8 cellular contexts compared by ENCODE assay signal in the genomic region with DNA sequence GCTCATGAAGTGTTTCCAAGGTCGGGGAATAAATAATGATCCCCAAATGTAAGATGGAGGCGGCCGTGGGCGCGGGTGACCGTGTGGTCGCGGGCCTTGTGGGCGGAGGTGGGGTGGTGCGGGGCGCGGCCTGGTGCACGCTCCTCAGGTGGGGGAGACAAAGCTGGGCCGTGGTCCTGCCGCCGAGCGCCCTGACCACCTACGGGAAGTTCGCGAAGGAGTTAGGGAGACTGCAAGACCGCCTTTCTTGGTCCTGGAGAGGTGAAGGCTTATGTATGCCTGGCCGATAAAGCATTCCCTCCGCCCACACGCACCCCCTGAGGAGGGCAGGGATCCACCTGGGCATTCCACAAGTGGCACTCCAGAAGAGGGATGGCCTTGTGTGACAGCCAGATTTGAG. TPM values are rescaled to one million over a fixed set of nuclear protein-coding genes. Genes with fewer than 3 reads are reported as not detected.
DNase-seq lines count a peak whose midpoint lies in the region; ATAC-seq lines count a peak whose summit lies in the region.

No MANE protein-coding gene starts in this region.

- H3K27me3 ChIP-seq in iPS-18a (ENCODE audit: control insufficient read depth, insufficient read depth, low read length), result peaks cover 38% of the 10 kb centered on the region

- no peak overlapping the region for H3K9ac ChIP-seq in iPS-18a (ENCODE audit: low read length)

- peak overlapping the region; percentile 80 for H3K4me3 ChIP-seq in iPS-18a (ENCODE audit: low read length)

- no peak for ATAC-seq in stimulated activated naive B cell treated with anti-CD40 and anti-IgM and Interleukin-4, amounts not matched to agents 10 μg/mL and 1 μg/mL and 100 μg/mL, for 72 hours (replicated peaks)
- ATAC-seq in HG02678 (IDR thresholded peaks at IDR 0.05; ENCODE audit: unreplicated experiment) (no peak), GM21786 (IDR thresholded peaks at IDR 0.05; ENCODE audit: unreplicated experiment) (no peak)

- DNase-seq in NCI-H187 (lab: John Stamatoyannopoulos, UW) (peak; percentile 37 to 43), NCI-H187 treated with DMSO at 0.1 percent for 48 hours (lab: John Stamatoyannopoulos, UW) (no peak), AML-193 (lab: John Stamatoyannopoulos, UW) (no peak)
- no peak for DNase-seq in activated CD4-positive, alpha-beta memory T cell treated with anti-CD3 and anti-CD28 coated beads, Interleukin-2, amount 10 ng/mL, durations not matched to agents 7 days and 5 days
- no peak for DNase-seq in stimulated activated naive B cell treated with anti-CD40 and anti-IgM and Interleukin-4, amounts not matched to agents 10 μg/mL and 1 μg/mL and 100 μg/mL, for 72 hours

- no peaks in the 10 kb centered on the region for H3K9me3 ChIP-seq in iPS-18a (ENCODE audit: control insufficient read depth, low read depth, low read length)

- H3K27ac ChIP-seq in iPS-18a (ENCODE audit: low read length), result no peak overlapping the region

- peaks cover 8% of the 10 kb centered on the region for H3K4me1 Mint-ChIP-seq in activated CD4-positive, alpha-beta memory T cell treated with anti-CD3 and anti-CD28 coated beads, Interleukin-2, amount 10 ng/mL, durations not matched to agents 7 days and 5 days
- peaks cover 6 to 14% of the 10 kb centered on the region in 2 donors for H3K4me1 Mint-ChIP-seq in stimulated activated naive B cell treated with anti-CD40 and anti-IgM and Interleukin-4, amounts not matched to agents 10 μg/mL and 1 μg/mL and 100 μg/mL, for 72 hours

- H3K36me3 ChIP-seq in iPS-18a (ENCODE audit: control insufficient read depth, low read depth, low read length), result no peaks in the 10 kb centered on the region

- POLR2A ChIA-PET in activated CD4-positive, alpha-beta memory T cell treated with anti-CD3 and anti-CD28 coated beads, Interleukin-2, amount 10 ng/mL, durations not matched to agents 7 days and 5 days (lab: Charles Lee), result no interaction called here

- CTCF ChIA-PET in activated CD4-positive, alpha-beta memory T cell treated with anti-CD3 and anti-CD28 coated beads, Interleukin-2, amount 10 ng/mL, durations not matched to agents 7 days and 5 days (lab: Charles Lee), result no interaction called here

- H3K4me3 Mint-ChIP-seq in activated CD4-positive, alpha-beta memory T cell treated with anti-CD3 and anti-CD28 coated beads, Interleukin-2, amount 10 ng/mL, durations not matched to agents 7 days and 5 days, result peak overlapping the region; percentile 86
- peak overlapping the region; percentile 93 to 95 for H3K4me3 Mint-ChIP-seq in stimulated activated naive B cell treated with anti-CD40 and anti-IgM and Interleukin-4, amounts not matched to agents 10 μg/mL and 1 μg/mL and 100 μg/mL, for 72 hours

- H3K9me3 Mint-ChIP-seq in activated CD4-positive, alpha-beta memory T cell treated with anti-CD3 and anti-CD28 coated beads, Interleukin-2, amount 10 ng/mL, durations not matched to agents 7 days and 5 days, result no peaks in the 10 kb centered on the region
- no peaks in the 10 kb centered on the region for H3K9me3 Mint-ChIP-seq in stimulated activated naive B cell treated with anti-CD40 and anti-IgM and Interleukin-4, amounts not matched to agents 10 μg/mL and 1 μg/mL and 100 μg/mL, for 72 hours

- H3K27ac Mint-ChIP-seq in activated CD4-positive, alpha-beta memory T cell treated with anti-CD3 and anti-CD28 coated beads, Interleukin-2, amount 10 ng/mL, durations not matched to agents 7 days and 5 days, result no peak overlapping the region
- no peak overlapping the region for H3K27ac Mint-ChIP-seq in stimulated activated naive B cell treated with anti-CD40 and anti-IgM and Interleukin-4, amounts not matched to agents 10 μg/mL and 1 μg/mL and 100 μg/mL, for 72 hours

- H3K27me3 Mint-ChIP-seq in activated CD4-positive, alpha-beta memory T cell treated with anti-CD3 and anti-CD28 coated beads, Interleukin-2, amount 10 ng/mL, durations not matched to agents 7 days and 5 days, result peaks cover 24% of the 10 kb centered on the region
- peaks cover 0 to 5% of the 10 kb centered on the region in 2 donors for H3K27me3 Mint-ChIP-seq in stimulated activated naive B cell treated with anti-CD40 and anti-IgM and Interleukin-4, amounts not matched to agents 10 μg/mL and 1 μg/mL and 100 μg/mL, for 72 hours

- H3K4me1 ChIP-seq in iPS-18a (ENCODE audit: control insufficient read depth, low read depth, low read length), result peaks cover 6% of the 10 kb centered on the region

- no peaks in the 10 kb centered on the region for H3K36me3 Mint-ChIP-seq in activated CD4-positive, alpha-beta memory T cell treated with anti-CD3 and anti-CD28 coated beads, Interleukin-2, amount 10 ng/mL, durations not matched to agents 7 days and 5 days (ENCODE audit: low read depth)
- H3K36me3 Mint-ChIP-seq in stimulated activated naive B cell treated with anti-CD40 and anti-IgM and Interleukin-4, amounts not matched to agents 10 μg/mL and 1 μg/mL and 100 μg/mL, for 72 hours, result no peaks in the 10 kb centered on the region

RNA-seq across cellular contexts. Expression of a gene that starts 1.6 kb away (rescaled TPM):
- 1 to 10 TPM; 2.3 to 2.7 TPM for total RNA-seq in activated CD4-positive, alpha-beta memory T cell treated with anti-CD3 and anti-CD28 coated beads, Interleukin-2, amount 10 ng/mL, durations not matched to agents 7 days and 5 days

Comparison
In these comparisons a context has a peak if more than half of its experiments do, and no peak if none do; other contexts are left out.
1. DNase-seq: peak in NCI-H187 (2 of 2); none in NCI-H187 treated with DMSO at 0.1 percent for 48 hours (single experiment), activated CD4-positive, alpha-beta memory T cell treated with anti-CD3 and anti-CD28 coated beads, Interleukin-2, amount 10 ng/mL, durations not matched to agents 7 days and 5 days (single experiment), stimulated activated naive B cell treated with anti-CD40 and anti-IgM and Interleukin-4, amounts not matched to agents 10 μg/mL and 1 μg/mL and 100 μg/mL, for 72 hours (single experiment) and AML-193 (0 of 2).